8 cellular contexts compared by ENCODE assay signal in genomic region chr9:21434202-21435014, GRCh38. TPM values are rescaled to one million over a fixed set of nuclear protein-coding genes. Genes with fewer than 3 reads are reported as not detected.
DNase-seq lines count a peak whose midpoint lies in the region; ATAC-seq and TF ChIP-seq lines count a peak whose summit lies in the region.

No MANE protein-coding gene starts in this region.

- no peaks in the 10 kb centered on the region for H3K36me3 ChIP-seq in psoas muscle (ENCODE audit: insufficient read depth in 1 of 2, low read depth in 1 of 2)

- 44 to 50% (median 47%) methylated on average over 9 of the region's 9 CpGs for WGBS in psoas muscle, 3 donors

- no peaks in the 10 kb centered on the region for H3K9me3 ChIP-seq in psoas muscle

- peak; percentile 33 for TF ChIP-seq CTCF in psoas muscle (IDR thresholded peaks at IDR 0.05)

- H3K27me3 ChIP-seq in psoas muscle (ENCODE audit: insufficient read depth in 3 of 3, low read length in 2 of 3): peaks cover 0 to 5% (median 5%) of the 10 kb centered on the region in 3 donors

- no peak overlapping the region for H3K27ac ChIP-seq in psoas muscle

- DNase-seq in NCI-H524 (lab: John Stamatoyannopoulos, UW): peak; percentile 55 to 76
- DNase-seq in NCI-H524 treated with DMSO at 0.1 percent for 48 hours (lab: John Stamatoyannopoulos, UW): no peak
- peak; percentile 67 for DNase-seq in M059J (ENCODE audit: low read depth)
- peak in 4 of 5 donors; percentile 17 to 32 (median 21) for DNase-seq in T-helper 1 cell
- DNase-seq in psoas muscle: no peak
- no peak for DNase-seq in NK-92 (lab: John Stamatoyannopoulos, UW; ENCODE audit: unreplicated experiment)
- no peak for DNase-seq in hepatic stellate cell (ENCODE audit: low spot score)

- intact Hi-C loops in psoas muscle (cut with DNase I): no loop called here

- H3K4me3 ChIP-seq in psoas muscle: no peak overlapping the region

- peak; percentile 42 for ATAC-seq in esophagus mucosa
- ATAC-seq in psoas muscle: no peak

- no peaks in the 10 kb centered on the region for H3K4me1 ChIP-seq in psoas muscle

RNA-seq across cellular contexts. Expression of gene IFNA1, which starts 5.8 kb away (rescaled TPM):
- total RNA-seq in M059J (2014; rRNA removed; shearing (Covaris generic)): not detected in 2 replicates
- total RNA-seq in esophagus mucosa (not detected), psoas muscle (not detected)
- not detected for polyA plus RNA-seq in psoas muscle

RNA-seq across cellular contexts. Expression of gene IFNA8, which starts 25.5 kb away (rescaled TPM):
- not detected in 2 replicates for total RNA-seq in M059J (2014; rRNA removed; shearing (Covaris generic))
- not detected for total RNA-seq in esophagus mucosa
- total RNA-seq in psoas muscle: not detected
- not detected for polyA plus RNA-seq in psoas muscle

RNA-seq across cellular contexts. Expression of gene IFNE, which starts 47.7 kb away (rescaled TPM):
- total RNA-seq in M059J (2014; rRNA removed; shearing (Covaris generic)): 0.57 TPM in 1 of 2 replicates, not detected in the other
- total RNA-seq in esophagus mucosa: 5.6 TPM
- not detected for total RNA-seq in psoas muscle
- polyA plus RNA-seq in psoas muscle: not detected

RNA-seq across cellular contexts. Expression of gene IFNA2, which starts 49.2 kb away (rescaled TPM):
- not detected in 2 replicates for total RNA-seq in M059J (2014; rRNA removed; shearing (Covaris generic))
- total RNA-seq in esophagus mucosa (not detected), psoas muscle (not detected)
- not detected for polyA plus RNA-seq in psoas muscle

Comparison
In these comparisons a context has a peak if more than half of its experiments do, and no peak if none do; other contexts are left out.
1. DNase-seq: peak in NCI-H524 (2 of 2), M059J (single experiment) and T-helper 1 cell (4 of 5); none in NCI-H524 treated with DMSO at 0.1 percent for 48 hours (single experiment), psoas muscle (0 of 2), NK-92 (single experiment) and hepatic stellate cell (single experiment).